Comparison of ENCODE assay signal across 21 cellular contexts in genomic region chr4:143343276-143343831, GRCh38. TPM values are rescaled to one million over a fixed set of nuclear protein-coding genes. Genes with fewer than 3 reads are reported as not detected.
DNase-seq lines count a peak whose midpoint lies in the region; TF ChIP-seq lines count a peak whose summit lies in the region.
"Had no signal": no experiment of that assay in that cellular context is flagged by ENCODE, and none has a peak within 500 bp of the region (broad histone marks: within the 10 kb centered on the region; RNA-seq: fewer than 3 reads in every experiment).

No MANE protein-coding gene starts in this region.

- H3K4ac ChIP-seq in H9 (ENCODE audit: low read depth, low read length), result no peak overlapping the region

- H4K20me1 ChIP-seq in H9 (ENCODE audit: control insufficient read depth, insufficient read depth, insufficient read length) (no peaks in the 10 kb centered on the region), mammary epithelial cell (ENCODE audit: insufficient read depth, low read length) (no peaks in the 10 kb centered on the region)

- no peak overlapping the region for H4K91ac ChIP-seq in H9 (ENCODE audit: insufficient read length, low read depth, low read length)

- H3K27me3 Mint-ChIP-seq in H9 (ENCODE audit: low read depth), result peaks cover 3% of the 10 kb centered on the region

- no peak overlapping the region for H2AK5ac ChIP-seq in H9 (ENCODE audit: insufficient read length, low read length)

- no peak overlapping the region for H4K8ac ChIP-seq in H9 (replicated peaks; ENCODE audit: insufficient read length, low read depth, low read length)

- H3K27me3 ChIP-seq in H9 (ENCODE audit: insufficient read depth, low read length) (no peaks in the 10 kb centered on the region), mammary epithelial cell (ENCODE audit: insufficient read depth, low read length) (no peaks in the 10 kb centered on the region), stomach (no peaks in the 10 kb centered on the region)
- H3K27me3 ChIP-seq: foreskin keratinocyte had no signal

- no peaks in the 10 kb centered on the region for H3K9me3 Mint-ChIP-seq in H9
- H3K9me3 Mint-ChIP-seq: activated CD4-positive, alpha-beta T cell treated with anti-CD3 and anti-CD28 coated beads, Interleukin-2, amount 10 ng/mL, durations not matched to agents 24 days and 14 days; activated T-helper 17 cell treated with anti-CD3 and anti-CD28 coated beads, Interleukin-2, amount 50 U/mL, for 72 hours; IgD-negative memory B cell had no signal

- no peak overlapping the region for H2BK5ac ChIP-seq in H9 (ENCODE audit: insufficient read length, low read length)

- no peak overlapping the region for H2BK20ac ChIP-seq in H9 (ENCODE audit: low read depth, low read length, poor library complexity, severe bottlenecking)

- H3K4me1 ChIP-seq in H9 (ENCODE audit: insufficient read depth, low read length), result peaks cover 6% of the 10 kb centered on the region; the same call in 1 of the 2 replicates
- peaks cover 37% of the 10 kb centered on the region for H3K4me1 ChIP-seq in mammary epithelial cell (ENCODE audit: insufficient read depth, low read length)
- H3K4me1 ChIP-seq in mesodermal cell (ENCODE audit: control insufficient read depth, insufficient read depth, low read length, poor library complexity, severe bottlenecking), result peaks cover 8% of the 10 kb centered on the region
- H3K4me1 ChIP-seq in stomach, result peaks cover 27 to 42% (median 38%) of the 10 kb centered on the region in 4 donors
- H3K4me1 ChIP-seq: prostate gland had no signal

- no peak overlapping the region for H3K4me2 ChIP-seq in H9 (ENCODE audit: insufficient read depth, insufficient read length, low read length)
- peak overlapping the region; percentile 72 for H3K4me2 ChIP-seq in mammary epithelial cell (ENCODE audit: insufficient read depth, low read depth, low read length)

- in situ Hi-C loops in mammary epithelial cell (cut with MboI; ENCODE audit: low sequenced_read_pairs in 2 of 2) (loop anchor here in 1 of 2 donors (25.0 kb wide), 1 partner anchor 131 kb away; no protein-coding TSS in a partner anchor), KBM-7 (cut with MboI; ENCODE audit: low pct_unique_long_range_greater_than_20kb, low sequenced_read_pairs) (no loop called here)

- H3K23ac ChIP-seq in H9 (ENCODE audit: insufficient read length, low read depth, low read length), result no peak overlapping the region

- H3K56ac ChIP-seq in H9 (ENCODE audit: insufficient read length, low read depth, low read length), result no peak overlapping the region

- TF ChIP-seq POLR2A in stomach (IDR thresholded peaks at IDR 0.05), result no peak

- no TSS peak for BruUV-seq in mammary epithelial cell (replicated peaks; lab: Mats Ljungman, UMichigan)

- H3K9ac ChIP-seq in H9 (ENCODE audit: extremely low read depth, insufficient read length, low read length) (no peak overlapping the region), mammary epithelial cell (ENCODE audit: insufficient read depth, low read length) (no peak overlapping the region)

- dilution Hi-C loops in mammary epithelial cell (cut with HindIII; ENCODE audit: low sequenced_read_pairs), result no loop called here

- intact Hi-C loops in mammary epithelial cell (cut with micrococcal nuclease) (no loop called here), stomach (cut with DNase I; ENCODE audit: low total_unique reads) (loop anchor here (10.0 kb wide), 1 partner anchor 51 kb away; no protein-coding TSS in a partner anchor)

- H2BK15ac ChIP-seq in H9 (ENCODE audit: low read depth, low read length), result no peak overlapping the region

- TF ChIP-seq CTCF in H9 (conservative IDR thresholded peaks at IDR 0.05) (no peak), mammary epithelial cell (conservative IDR thresholded peaks at IDR 0.05 in 1 of 2, IDR thresholded peaks at IDR 0.05 in 1 of 2; ENCODE audit: extremely low read depth in 1 of 2, insufficient read depth in 1 of 2, low read depth in 1 of 2, low read length in 2 of 2) (no peak), stomach (IDR thresholded peaks at IDR 0.05) (no peak)

- no peak for DNase-seq in H9
- DNase-seq in mammary epithelial cell, result no peak
- DNase-seq in stomach, result no peak
- DNase-seq in activated T-cell treated with anti-CD3 and anti-CD28 coated beads for 4 hours, result no peak
- no peak for DNase-seq in KBM-7
- no peak for DNase-seq in AML-193 (lab: John Stamatoyannopoulos, UW)
- DNase-seq in NCI-H2081 treated with DMSO at 0.1 percent for 48 hours (lab: John Stamatoyannopoulos, UW), result no peak
- DNase-seq: ACHN; activated CD4-positive, alpha-beta T cell treated with anti-CD3 and anti-CD28 coated beads, Interleukin-2, amount 10 ng/mL, durations not matched to agents 24 days and 14 days; activated CD8-positive, alpha-beta memory T cell treated with anti-CD3 and anti-CD28 coated beads, Interleukin-2, amount 10 ng/mL, durations not matched to agents 7 days and 5 days; Calu3; foreskin keratinocyte; NCI-H1694 treated with DMSO at 0.1 percent for 48 hours; NCI-H748 treated with DMSO at 0.1 percent for 48 hours; SHP77 had no signal

- no peaks in the 10 kb centered on the region for H3K36me3 ChIP-seq in mammary epithelial cell (ENCODE audit: insufficient read depth, low read length)
- peaks cover 5% of the 10 kb centered on the region for H3K36me3 ChIP-seq in mesodermal cell (ENCODE audit: control insufficient read depth, insufficient read depth, low read length)
- no peaks in the 10 kb centered on the region for H3K36me3 ChIP-seq in stomach
- H3K36me3 ChIP-seq: prostate gland had no signal

- peaks cover 32 to 37% of the 10 kb centered on the region in 2 experiments for H3K4me1 Mint-ChIP-seq in H9
- H3K4me1 Mint-ChIP-seq: activated CD4-positive, alpha-beta T cell treated with anti-CD3 and anti-CD28 coated beads, Interleukin-2, amount 10 ng/mL, durations not matched to agents 24 days and 14 days; activated CD8-positive, alpha-beta memory T cell treated with anti-CD3 and anti-CD28 coated beads, Interleukin-2, amount 10 ng/mL, durations not matched to agents 7 days and 5 days; activated T-helper 17 cell treated with anti-CD3 and anti-CD28 coated beads, Interleukin-2, amount 50 U/mL, for 72 hours had no signal

- no peak overlapping the region; a peak in 1 of 5 replicates for H3K4me3 Mint-ChIP-seq in H9
- H3K4me3 Mint-ChIP-seq: activated CD4-positive, alpha-beta T cell treated with anti-CD3 and anti-CD28 coated beads, Interleukin-2, amount 10 ng/mL, durations not matched to agents 24 days and 14 days; activated CD8-positive, alpha-beta memory T cell treated with anti-CD3 and anti-CD28 coated beads, Interleukin-2, amount 10 ng/mL, durations not matched to agents 7 days and 5 days; activated T-helper 17 cell treated with anti-CD3 and anti-CD28 coated beads, Interleukin-2, amount 50 U/mL, for 72 hours; IgD-negative memory B cell had no signal

- H3K79me2 ChIP-seq in H9 (ENCODE audit: insufficient read depth, low read length) (peaks cover 3% of the 10 kb centered on the region; the same call in 1 of the 2 replicates), mammary epithelial cell (ENCODE audit: insufficient read depth, low read length) (peaks cover 72% of the 10 kb centered on the region)

- H3K36me3 Mint-ChIP-seq in H9 (ENCODE audit: insufficient read depth in 1 of 3, low read depth in 3 of 3), result peaks cover 0 to 7% (median 4%) of the 10 kb centered on the region in 3 experiments; a peak in 2 of 7 replicates
- H3K36me3 Mint-ChIP-seq: activated CD8-positive, alpha-beta memory T cell treated with anti-CD3 and anti-CD28 coated beads, Interleukin-2, amount 10 ng/mL, durations not matched to agents 7 days and 5 days; IgD-negative memory B cell had no signal

- H2BK120ac ChIP-seq in H9 (ENCODE audit: low read depth, low read length, poor library complexity, severe bottlenecking), result no peak overlapping the region

- no peak overlapping the region for H3K14ac ChIP-seq in H9 (ENCODE audit: insufficient read depth, low read length)

- no peaks in the 10 kb centered on the region for H3K23me2 ChIP-seq in H9 (ENCODE audit: insufficient read length, low read depth, low read length, poor library complexity, severe bottlenecking)

- no peak overlapping the region for H2BK12ac ChIP-seq in H9 (ENCODE audit: insufficient read length, low read depth, low read length)

- H3T11ph ChIP-seq in H9 (ENCODE audit: low read length), result no peak overlapping the region

- no peak overlapping the region for H4K5ac ChIP-seq in H9 (ENCODE audit: insufficient read length, low read depth, low read length)

- CTCF ChIA-PET in mammary epithelial cell (lab: Charles Lee; ENCODE audit: low non-redundant PET), result no interaction called here

- no peak for TF ChIP-seq EP300 in stomach (IDR thresholded peaks at IDR 0.05)

- no peak overlapping the region for H3K18ac ChIP-seq in H9 (ENCODE audit: insufficient read length, low read depth, low read length)

- no peaks in the 10 kb centered on the region for H3K9me3 ChIP-seq in H9 (ENCODE audit: control insufficient read depth, low read depth, low read length)
- no peaks in the 10 kb centered on the region for H3K9me3 ChIP-seq in mammary epithelial cell (replicated peaks; ENCODE audit: insufficient read depth, low read length)
- no peaks in the 10 kb centered on the region for H3K9me3 ChIP-seq in mesodermal cell (ENCODE audit: control insufficient read depth, low read length)
- no peaks in the 10 kb centered on the region for H3K9me3 ChIP-seq in stomach
- H3K9me3 ChIP-seq: prostate gland had no signal

- H3K4me3 ChIP-seq in mammary epithelial cell (replicated peaks in 1 of 3; ENCODE audit: insufficient read depth in 1 of 3, low read depth in 2 of 3, low read length in 3 of 3), result no peak overlapping the region
- H3K4me3 ChIP-seq in mesodermal cell (ENCODE audit: extremely low read depth, insufficient read depth, low read length, poor library complexity, severe bottlenecking), result no peak overlapping the region
- no peak overlapping the region for H3K4me3 ChIP-seq in stomach
- H3K4me3 ChIP-seq: lung, prostate gland had no signal

- no peak overlapping the region for H2AFZ ChIP-seq in H9 (ENCODE audit: low read length)
- H2AFZ ChIP-seq in mammary epithelial cell (ENCODE audit: low read depth, low read length), result peak overlapping the region; percentile 85

- peaks cover 4% of the 10 kb centered on the region for H3K79me1 ChIP-seq in H9 (ENCODE audit: insufficient read depth, low read depth, low read length, poor library complexity, severe bottlenecking)

- WGBS in H9 (ENCODE audit: extremely low coverage, insufficient read length, low lambda C conversion rate), result no CpG with 5 or more reads among the region's 3 CpGs
- 83% methylated on average over 3 of the region's 3 CpGs for WGBS in mammary epithelial cell (ENCODE audit: low coverage, missing lambda C conversion rate)
- 93 to 100% methylated on average over 3 of the region's 3 CpGs for WGBS in mesodermal cell (ENCODE audit: insufficient coverage in 2 of 2), 2 experiments
- 73 to 85% (median 83%) methylated on average over 3 of the region's 3 CpGs for WGBS in stomach, 5 donors

- peak overlapping the region in 2 of 3 experiments; percentile 68 to 88; a peak in 3 of 7 replicates for H3K27ac Mint-ChIP-seq in H9
- H3K27ac Mint-ChIP-seq: activated CD4-positive, alpha-beta T cell treated with anti-CD3 and anti-CD28 coated beads, Interleukin-2, amount 10 ng/mL, durations not matched to agents 24 days and 14 days; activated CD8-positive, alpha-beta memory T cell treated with anti-CD3 and anti-CD28 coated beads, Interleukin-2, amount 10 ng/mL, durations not matched to agents 7 days and 5 days; activated T-helper 17 cell treated with anti-CD3 and anti-CD28 coated beads, Interleukin-2, amount 50 U/mL, for 72 hours had no signal

- H3K27ac ChIP-seq in H9 (ENCODE audit: insufficient read length, low read depth, low read length), result no peak overlapping the region
- H3K27ac ChIP-seq in mammary epithelial cell (ENCODE audit: insufficient read depth, low read depth, low read length), result peak overlapping the region; percentile 87
- H3K27ac ChIP-seq in mesodermal cell (ENCODE audit: low read depth, low read length, severe bottlenecking), result peak overlapping the region; percentile 24
- peak overlapping the region in 3 of 5 donors; percentile 55 to 74 (median 65) for H3K27ac ChIP-seq in stomach
- H3K27ac ChIP-seq: epithelial cell of prostate, foreskin keratinocyte, prostate gland had no signal

RNA-seq across cellular contexts. Expression of gene GAB1, which starts 6.7 kb away (rescaled TPM):
- 13.8 and 15.3 TPM in 2 replicates for total RNA-seq in H9 (2021)
- 10 to 100 TPM; 20.5 to 20.7 TPM for total RNA-seq in mammary epithelial cell
- 9.1 TPM for polyA plus RNA-seq in mammary epithelial cell
- 67.3 TPM for polyA minus RNA-seq in mammary epithelial cell
- 31.7 TPM for polyA plus RNA-seq in mesodermal cell (2013, experiment 1 of 2)
- 27.5 TPM for polyA plus RNA-seq in mesodermal cell (2013, experiment 2 of 2)
- total RNA-seq in stomach, result 100 to 1,000 TPM in 1 of 5 donors, 10 to 100 TPM in 4; 25.1 to 101 (median 60.8) TPM
- polyA plus RNA-seq in stomach, result 1 to 10 TPM; 3.2 to 4.8 (median 4.3) TPM
